In genomic region chr5:95809414-95809960, GRCh38 we compare ENCODE assay signal across 8 cellular contexts. TPM values are rescaled to one million over a fixed set of nuclear protein-coding genes. Genes with fewer than 3 reads are reported as not detected.
A peak's percentile ranks its signal among the peaks of the same experiment; 100 is the strongest.
DNase-seq lines count a peak whose midpoint lies in the region; ATAC-seq and TF ChIP-seq lines count a peak whose summit lies in the region.

No MANE protein-coding gene starts in this region.

- H3K27ac ChIP-seq in CD8-positive, alpha-beta memory T cell (ENCODE audit: low read depth, low read length) = no peak overlapping the region
- H3K27ac ChIP-seq in Peyer's patch (peak overlapping the region; percentile 55 to 80 (median 68)), prostate gland (peak overlapping the region; percentile 68 to 85)

- H3K9me3 ChIP-seq in CD8-positive, alpha-beta memory T cell (ENCODE audit: low read length) = no peaks in the 10 kb centered on the region
- no peaks in the 10 kb centered on the region for H3K9me3 ChIP-seq in Peyer's patch
- H3K9me3 ChIP-seq in prostate gland = no peaks in the 10 kb centered on the region

- peaks cover 6% of the 10 kb centered on the region for H3K36me3 ChIP-seq in CD8-positive, alpha-beta memory T cell (ENCODE audit: insufficient read depth, low read length)
- H3K36me3 ChIP-seq in Peyer's patch (peaks cover 0 to 3% (median 0%) of the 10 kb centered on the region in 3 donors), prostate gland (no peaks in the 10 kb centered on the region)

- peak overlapping the region in 6 of 7 donors; percentile 9 to 82 (median 70) for H3K4me3 Mint-ChIP-seq in CD8-positive, alpha-beta memory T cell

- ATAC-seq in HG03045 (IDR thresholded peaks at IDR 0.05; ENCODE audit: unreplicated experiment) = no peak

- CTCF ChIA-PET in CD8-positive, alpha-beta memory T cell (lab: Charles Lee) = interaction anchor here (0.9 to 8.3 kb wide), 5 partner anchors 12 to 35 kb away, joined by 3 to 85 read pairs (median 10); partner anchors contain the start of gene GLRX

- H3K9me3 Mint-ChIP-seq in CD8-positive, alpha-beta memory T cell = no peaks in the 10 kb centered on the region

- H3K27me3 Mint-ChIP-seq in CD8-positive, alpha-beta memory T cell = no peaks in the 10 kb centered on the region

- 16% methylated on average over 2 of the region's 2 CpGs for WGBS in prostate gland

- TF ChIP-seq POLR2A in Peyer's patch (IDR thresholded peaks at IDR 0.05) (no peak), prostate gland (IDR thresholded peaks at IDR 0.05) (no peak)

- H3K4me3 ChIP-seq in CD8-positive, alpha-beta memory T cell (ENCODE audit: low read length) = no peak overlapping the region
- H3K4me3 ChIP-seq in Peyer's patch (no peak overlapping the region), fibroblast of the aortic adventitia (ENCODE audit: low read depth, low read length) (no peak overlapping the region), prostate gland (no peak overlapping the region)

- no peak for TF ChIP-seq CTCF in Peyer's patch (IDR thresholded peaks at IDR 0.05)
- TF ChIP-seq CTCF in fibroblast of the aortic adventitia (IDR thresholded peaks at IDR 0.05; ENCODE audit: insufficient read depth, low read length) = no peak
- TF ChIP-seq CTCF in prostate gland (IDR thresholded peaks at IDR 0.05) = no peak

- DNase-seq in CD8-positive, alpha-beta memory T cell = no peak
- DNase-seq in Peyer's patch = no peak
- DNase-seq in fibroblast of the aortic adventitia (ENCODE audit: low read depth) = peak; percentile 70
- DNase-seq in prostate gland (ENCODE audit: low spot score) = no peak
- no peak for DNase-seq in SKM-1 treated with dmso at 0.1 percent for 144 hours (lab: John Stamatoyannopoulos, UW; ENCODE audit: unreplicated experiment)
- DNase-seq in DMS79 (lab: John Stamatoyannopoulos, UW) = no peak
- no peak for DNase-seq in activated CD4-positive, alpha-beta T cell treated with anti-CD3 and anti-CD28 coated beads for 48 hours

- POLR2A ChIA-PET in CD8-positive, alpha-beta memory T cell (lab: Charles Lee) = interaction anchor here (1.3 to 4.1 kb wide), 2 partner anchors 12 to 35 kb away, joined by 7 to 72 read pairs; partner anchors contain the start of gene GLRX

- peaks cover 63% of the 10 kb centered on the region for H3K4me1 ChIP-seq in CD8-positive, alpha-beta memory T cell (ENCODE audit: insufficient read depth, low read length)
- H3K4me1 ChIP-seq in Peyer's patch = peaks cover 12 to 58% (median 16%) of the 10 kb centered on the region in 4 donors
- peaks cover 28% of the 10 kb centered on the region for H3K4me1 ChIP-seq in prostate gland (replicated peaks)

- no peaks in the 10 kb centered on the region for H3K27me3 ChIP-seq in CD8-positive, alpha-beta memory T cell (ENCODE audit: insufficient read depth, low read length, poor library complexity, severe bottlenecking)
- H3K27me3 ChIP-seq in Peyer's patch = no peaks in the 10 kb centered on the region
- no peaks in the 10 kb centered on the region for H3K27me3 ChIP-seq in prostate gland (replicated peaks; ENCODE audit: insufficient read depth)

- H3K4me1 Mint-ChIP-seq in CD8-positive, alpha-beta memory T cell = peaks cover 66 to 71% (median 68%) of the 10 kb centered on the region in 3 donors

- peak overlapping the region; percentile 65 to 96 (median 87) for H3K27ac Mint-ChIP-seq in CD8-positive, alpha-beta memory T cell

- intact Hi-C loops in prostate gland (cut with DNase I) = no loop called here

- peaks cover 4 to 29% (median 12%) of the 10 kb centered on the region in 3 donors for H3K36me3 Mint-ChIP-seq in CD8-positive, alpha-beta memory T cell

RNA-seq across cellular contexts. Expression of gene GLRX, which starts 13.0 kb away (rescaled TPM):
- 10 to 100 TPM; 22.2 to 25.0 TPM for total RNA-seq in CD8-positive, alpha-beta memory T cell
- polyA plus RNA-seq in CD8-positive, alpha-beta memory T cell = 240 TPM
- 100 to 1,000 TPM; 126 to 311 (median 181) TPM for total RNA-seq in Peyer's patch
- 13.3 and 31.6 TPM in 2 replicates for total RNA-seq in fibroblast of the aortic adventitia (ENCODE audit: low replicate concordance)
- 10 to 100 TPM; 16.6 to 34.8 TPM for total RNA-seq in prostate gland
